22 cellular contexts compared by ENCODE assay signal in the genomic region with DNA sequence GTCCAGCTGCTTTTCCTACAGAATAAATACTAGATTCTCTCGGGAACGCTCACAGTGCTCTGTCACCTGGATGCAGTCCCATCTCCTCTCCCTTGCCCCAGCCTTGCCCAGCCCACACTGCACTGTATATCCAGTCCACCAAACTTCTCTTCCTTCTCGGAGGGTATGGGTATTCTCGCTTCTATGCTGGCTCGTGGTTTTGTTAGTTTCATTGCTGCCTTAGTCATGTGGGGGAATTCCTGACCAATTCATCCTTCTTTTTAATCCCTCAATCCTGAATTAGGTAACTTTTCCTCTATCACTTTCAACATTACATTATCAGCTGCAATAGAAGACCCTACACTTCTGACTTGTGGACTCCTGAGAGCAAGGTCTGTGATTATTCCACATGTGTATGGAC.
DNase-seq lines count a peak whose midpoint lies in the region; ATAC-seq, FAIRE-seq and TF ChIP-seq lines count a peak whose summit lies in the region.
"Had no signal": no experiment of that assay in that cellular context is flagged by ENCODE, and none has a peak within 500 bp of the region (broad histone marks: within the 10 kb centered on the region; RNA-seq: fewer than 3 reads in every experiment).

No MANE protein-coding gene starts in this region.

- no peak for TF ChIP-seq POLR2A in HepG2 (IDR thresholded peaks at IDR 0.05; ENCODE audit: insufficient read depth in 1 of 2, low read depth in 2 of 2, low read length in 2 of 2)
- no peak for TF ChIP-seq POLR2A in right lobe of liver (IDR thresholded peaks at IDR 0.05)

- no peak overlapping the region for H2AFZ ChIP-seq in HepG2 (ENCODE audit: low read length)

- no TSS peak for BruUV-seq in HepG2 (replicated peaks; lab: Mats Ljungman, UMichigan)

- POLR2A ChIA-PET in HepG2 (lab: Yijun Ruan, JAX): no interaction called here

- in situ Hi-C loops in HepG2 (cut with HindIII; ENCODE audit: extremely low pct_ligation_motif_present, low pct_unique_long_range_greater_than_20kb) (no loop called here), KBM-7 (cut with MboI; ENCODE audit: low pct_unique_long_range_greater_than_20kb, low sequenced_read_pairs) (no loop called here)

- H3K9me3 ChIP-seq in HepG2 (ENCODE audit: low read length) (no peaks in the 10 kb centered on the region), right lobe of liver (no peaks in the 10 kb centered on the region), kidney (ENCODE audit: control insufficient read depth in 1 of 2, low read length in 2 of 2) (no peaks in the 10 kb centered on the region)
- H3K9me3 ChIP-seq: adrenal gland, SJCRH30, stomach had no signal

- intact Hi-C loops in HepG2 (cut with micrococcal nuclease; ENCODE audit: unreplicated experiment): no loop called here
- intact Hi-C loops in right lobe of liver (cut with DNase I): no loop called here
- intact Hi-C loops in kidney (cut with DNase I): no loop called here

- peaks cover 4% of the 10 kb centered on the region; the same call in 1 of the 2 replicates for H4K20me1 ChIP-seq in HepG2 (ENCODE audit: insufficient read depth, low read length)

- H3K36me3 ChIP-seq in HepG2 (replicated peaks in 1 of 2; ENCODE audit: control insufficient read depth in 1 of 2, insufficient read depth in 2 of 2, low read length in 2 of 2): peaks cover 0 to 10% of the 10 kb centered on the region in 2 experiments; a peak in 1 of 5 replicates
- no peaks in the 10 kb centered on the region for H3K36me3 ChIP-seq in right lobe of liver
- no peaks in the 10 kb centered on the region for H3K36me3 ChIP-seq in kidney (ENCODE audit: control insufficient read depth in 1 of 2, insufficient read depth in 2 of 2, low read length in 2 of 2)
- H3K36me3 ChIP-seq: adrenal gland, SJCRH30 had no signal

- ATAC-seq in HepG2 (no peak), right lobe of liver (no peak), HG03097 (IDR thresholded peaks at IDR 0.05; ENCODE audit: low FRiP score, unreplicated experiment) (no peak)
- ATAC-seq: T-helper 17 cell had no signal

- no peak for TF ChIP-seq RAD21 in HepG2 (CRISPR knock-in tag; IDR thresholded peaks at IDR 0.05)

- DNase-seq in HepG2 (ENCODE audit: low spot score): no peak
- DNase-seq in right lobe of liver: no peak
- DNase-seq in T1000 (lab: John Stamatoyannopoulos, UW): peak; percentile 12
- DNase-seq in fibroblast of peridontal ligament (ENCODE audit: extremely low read depth): peak; percentile 67
- DNase-seq in DMS 273 (lab: John Stamatoyannopoulos, UW; ENCODE audit: unreplicated experiment): no peak
- DNase-seq in KBM-7: no peak
- no peak for DNase-seq in kidney
- DNase-seq: 8988T; activated CD4-positive, alpha-beta T cell treated with anti-CD3 and anti-CD28 coated beads, Interleukin-2, amount 50 U/mL, for 48 hours; activated gamma-delta T cell; adrenal gland; COR-L47; DND-41; erythroblast; glutamatergic neuron; NCI-H748 treated with DMSO at 0.1 percent for 48 hours; SJCRH30; stimulated activated CD4-positive, alpha-beta T cell treated with anti-CD3 and anti-CD28 coated beads, Interleukin-4, amount 100 ng/mL, for 24 hours; stomach; T-helper 17 cell had no signal

- TF ChIP-seq EP300 in HepG2 (IDR thresholded peaks at IDR 0.05; ENCODE audit: low read depth in 2 of 2, low read length in 2 of 2): no peak
- TF ChIP-seq EP300 in HepG2 (CRISPR knock-in tag; IDR thresholded peaks at IDR 0.05; ENCODE audit: borderline replicate concordance): no peak

- no peaks in the 10 kb centered on the region for H3K79me2 ChIP-seq in HepG2 (ENCODE audit: insufficient read depth, low read length)

- 99% methylated on average over 5 of the region's 5 CpGs for WGBS in HepG2 (ENCODE audit: low lambda C conversion rate)
- WGBS in right lobe of liver (ENCODE audit: insufficient coverage, low coverage, low lambda C conversion rate, missing lambda C conversion rate): 78% methylated on average over 5 of the region's 5 CpGs

- H3K27ac ChIP-seq in HepG2 (ENCODE audit: extremely low read length, insufficient read depth, low read length) (no peak overlapping the region), right lobe of liver (no peak overlapping the region), kidney (ENCODE audit: low read depth in 2 of 2, low read length in 2 of 2) (no peak overlapping the region)
- H3K27ac ChIP-seq: adrenal gland, HL-60, SJCRH30, stomach had no signal

- FAIRE-seq in HepG2 (lab: Jason Lieb, UNC): no peak
- no peak for FAIRE-seq in kidney (lab: Jason Lieb, UNC)

- no peak overlapping the region for H3K9ac ChIP-seq in HepG2 (ENCODE audit: insufficient read depth, low read depth, low read length)
- H3K9ac ChIP-seq in kidney (ENCODE audit: low read length in 2 of 2): no peak overlapping the region

- CTCF ChIA-PET in HepG2 (lab: Yijun Ruan, JAX; ENCODE audit: low intra/inter-chr PET ratio, low total read pairs): no interaction called here

- H3K4me1 ChIP-seq in HepG2 (ENCODE audit: insufficient read depth, low read length): peaks cover 12% of the 10 kb centered on the region
- peaks cover 0 to 6% (median 0%) of the 10 kb centered on the region in 4 donors for H3K4me1 ChIP-seq in right lobe of liver
- no peaks in the 10 kb centered on the region for H3K4me1 ChIP-seq in kidney (ENCODE audit: control insufficient read depth in 1 of 2, insufficient read depth in 1 of 2, low read depth in 1 of 2, low read length in 2 of 2)
- H3K4me1 ChIP-seq: adrenal gland, SJCRH30, stomach had no signal

- no peak for TF ChIP-seq CTCF in HepG2 (CRISPR knock-in tag; IDR thresholded peaks at IDR 0.05)
- TF ChIP-seq CTCF in right lobe of liver (IDR thresholded peaks at IDR 0.05): no peak
- TF ChIP-seq CTCF in kidney (IDR thresholded peaks at IDR 0.05; ENCODE audit: borderline replicate concordance, extremely low read depth, insufficient read depth): no peak

- H3K4me3 ChIP-seq in HepG2 (replicated peaks in 1 of 3; ENCODE audit: insufficient read depth in 1 of 3, low read depth in 2 of 3, low read length in 3 of 3) (no peak overlapping the region), right lobe of liver (no peak overlapping the region), kidney (ENCODE audit: low read length in 2 of 2) (no peak overlapping the region)
- H3K4me3 ChIP-seq: adrenal gland, SJCRH30, stomach had no signal

- H3K4me2 ChIP-seq in HepG2 (ENCODE audit: low read depth, low read length): no peak overlapping the region

- H3K27me3 ChIP-seq in HepG2 (ENCODE audit: control insufficient read depth in 1 of 2, insufficient read depth in 2 of 2, low read length in 2 of 2) (no peaks in the 10 kb centered on the region), right lobe of liver (no peaks in the 10 kb centered on the region)
- H3K27me3 ChIP-seq: adrenal gland, SJCRH30, stomach had no signal

TF ChIP-seq in HepG2, 621 proteins besides CTCF, POLR2A, EP300 and RAD21:
- TF ChIP-seq, protein P1, sequence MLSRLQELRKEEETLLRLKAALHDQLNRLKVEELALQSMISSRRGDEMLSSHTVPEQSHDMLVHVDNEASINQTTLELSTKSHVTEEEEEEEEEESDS (CRISPR knock-in tag; IDR thresholded peaks at IDR 0.05; ENCODE audit: borderline replicate concordance): no peak
- TF ChIP-seq RBM22 (optimal IDR thresholded peaks at IDR 0.05; ENCODE audit: low read length): peak; percentile 69
- TF ChIP-seq, protein P2, sequence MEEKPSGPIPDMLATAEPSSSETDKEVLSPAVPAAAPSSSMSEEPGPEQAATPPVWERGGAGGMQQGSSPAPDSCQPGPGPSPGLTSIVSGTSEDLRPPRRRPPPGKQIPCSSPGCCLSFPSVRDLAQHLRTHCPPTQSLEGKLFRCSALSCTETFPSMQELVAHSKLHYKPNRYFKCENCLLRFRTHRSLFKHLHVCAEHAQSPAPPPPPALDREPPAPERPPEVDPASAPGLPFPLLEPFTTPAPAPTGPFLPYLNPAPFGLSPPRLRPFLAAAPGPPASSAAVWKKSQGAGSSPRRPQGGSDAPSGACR (CRISPR knock-in tag; IDR thresholded peaks at IDR 0.05): no peak

Comparison
In these comparisons a context has a peak if more than half of its experiments do, and no peak if none do; other contexts are left out.
1. DNase-seq: peak in T1000 (single experiment) and fibroblast of peridontal ligament (single experiment); none in HepG2 (single experiment), right lobe of liver (0 of 3), DMS 273 (single experiment), KBM-7 (single experiment) and kidney (single experiment).